In genomic region chr2:105502625-105503334, GRCh38 we compare ENCODE assay signal across 24 cellular contexts.
DNase-seq lines count a peak whose midpoint lies in the region; ATAC-seq and TF ChIP-seq lines count a peak whose summit lies in the region.
"Had no signal": no experiment of that assay in that cellular context is flagged by ENCODE, and none has a peak within 500 bp of the region (broad histone marks: within the 10 kb centered on the region; RNA-seq: fewer than 3 reads in every experiment).

No MANE protein-coding gene starts in this region.

- H3K36me3 Mint-ChIP-seq in progenitor cell of endocrine pancreas (ENCODE audit: insufficient read depth): no peaks in the 10 kb centered on the region
- H3K36me3 Mint-ChIP-seq: type B pancreatic cell had no signal

- DNase-seq in DMS53 (lab: John Stamatoyannopoulos, UW) (peak; percentile 32), DMS53 treated with DMSO at 0.1 percent for 48 hours (lab: John Stamatoyannopoulos, UW; ENCODE audit: unreplicated experiment) (no peak), EL (peak; percentile 21), RPMI7951 (ENCODE audit: low read depth) (peak; percentile 79), GM10266 (ENCODE audit: extremely low spot score) (no peak), progenitor cell of endocrine pancreas (ENCODE audit: low spot score, unreplicated experiment) (no peak)
- DNase-seq: activated CD4-positive, alpha-beta T cell treated with anti-CD3 and anti-CD28 coated beads, Interleukin-2, amount 50 U/mL, for 48 hours; activated CD8-positive, alpha-beta memory T cell treated with anti-CD3 and anti-CD28 coated beads, Interleukin-2, amount 50 U/mL, for 48 hours; activated gamma-delta T cell; BE2C; colonic mucosa; endodermal cell; esophagus squamous epithelium; KG1; mesenchymal stem cell; NCI-H2081; NCI-H510A treated with DMSO at 0.1 percent for 48 hours; nucleus accumbens; stimulated activated CD4-positive, alpha-beta T cell treated with anti-CD3 and anti-CD28 coated beads, Interleukin-12 subunit alpha, Interleukin-12 subunit beta, amount 100 ng/mL, for 4 hours had no signal

- no peak for ATAC-seq in HG02938 (IDR thresholded peaks at IDR 0.05; ENCODE audit: unreplicated experiment)

- H3K9me3 Mint-ChIP-seq in progenitor cell of endocrine pancreas (ENCODE audit: low read depth): peaks cover 10% of the 10 kb centered on the region
- H3K9me3 Mint-ChIP-seq: T-helper 2 cell treated with Interferon-gamma antibody and Interleukin-4, amounts not matched to agents 5 μg/mL and 100 μg/mL, for 36 hours; type B pancreatic cell had no signal

- no peak overlapping the region for H3K27ac Mint-ChIP-seq in progenitor cell of endocrine pancreas
- H3K27ac Mint-ChIP-seq: endodermal cell; T-helper 2 cell treated with Interferon-gamma antibody and Interleukin-4, amounts not matched to agents 5 μg/mL and 100 μg/mL, for 36 hours; type B pancreatic cell had no signal

- no peaks in the 10 kb centered on the region for H3K9me3 ChIP-seq in iPS-18c (ENCODE audit: control insufficient read depth, insufficient read depth, low read length)
- H3K9me3 ChIP-seq: BE2C, colonic mucosa, esophagus squamous epithelium had no signal

- no peaks in the 10 kb centered on the region for H3K27me3 Mint-ChIP-seq in progenitor cell of endocrine pancreas

- peak overlapping the region; percentile 9; the same call in 1 of the 2 replicates for H3K4me3 ChIP-seq in iPS-18c (ENCODE audit: insufficient read depth, low read depth, low read length)
- H3K4me3 ChIP-seq: colonic mucosa, esophagus squamous epithelium, HAP-1 had no signal

- H3K4me1 Mint-ChIP-seq in progenitor cell of endocrine pancreas (ENCODE audit: low read depth): no peaks in the 10 kb centered on the region

- TF ChIP-seq CTCF in GM10266 (IDR thresholded peaks at IDR 0.05; ENCODE audit: control insufficient read depth, insufficient read depth, low read depth, missing control alignments) (no peak), progenitor cell of endocrine pancreas (IDR thresholded peaks at IDR 0.05; ENCODE audit: unreplicated experiment) (no peak)

- no peak overlapping the region for H3K4me3 Mint-ChIP-seq in progenitor cell of endocrine pancreas (ENCODE audit: low read depth)
- H3K4me3 Mint-ChIP-seq: endodermal cell; T-helper 2 cell treated with Interferon-gamma antibody and Interleukin-4, amounts not matched to agents 5 μg/mL and 100 μg/mL, for 36 hours; type B pancreatic cell had no signal

Comparison
In these comparisons a context has a peak if more than half of its experiments do, and no peak if none do; other contexts are left out.
1. DNase-seq: peak in DMS53 (single experiment), EL (single experiment) and RPMI7951 (single experiment); none in DMS53 treated with DMSO at 0.1 percent for 48 hours (single experiment), GM10266 (single experiment) and progenitor cell of endocrine pancreas (single experiment).